ENCODE assay signal across 1 cellular context in the genomic region with DNA sequence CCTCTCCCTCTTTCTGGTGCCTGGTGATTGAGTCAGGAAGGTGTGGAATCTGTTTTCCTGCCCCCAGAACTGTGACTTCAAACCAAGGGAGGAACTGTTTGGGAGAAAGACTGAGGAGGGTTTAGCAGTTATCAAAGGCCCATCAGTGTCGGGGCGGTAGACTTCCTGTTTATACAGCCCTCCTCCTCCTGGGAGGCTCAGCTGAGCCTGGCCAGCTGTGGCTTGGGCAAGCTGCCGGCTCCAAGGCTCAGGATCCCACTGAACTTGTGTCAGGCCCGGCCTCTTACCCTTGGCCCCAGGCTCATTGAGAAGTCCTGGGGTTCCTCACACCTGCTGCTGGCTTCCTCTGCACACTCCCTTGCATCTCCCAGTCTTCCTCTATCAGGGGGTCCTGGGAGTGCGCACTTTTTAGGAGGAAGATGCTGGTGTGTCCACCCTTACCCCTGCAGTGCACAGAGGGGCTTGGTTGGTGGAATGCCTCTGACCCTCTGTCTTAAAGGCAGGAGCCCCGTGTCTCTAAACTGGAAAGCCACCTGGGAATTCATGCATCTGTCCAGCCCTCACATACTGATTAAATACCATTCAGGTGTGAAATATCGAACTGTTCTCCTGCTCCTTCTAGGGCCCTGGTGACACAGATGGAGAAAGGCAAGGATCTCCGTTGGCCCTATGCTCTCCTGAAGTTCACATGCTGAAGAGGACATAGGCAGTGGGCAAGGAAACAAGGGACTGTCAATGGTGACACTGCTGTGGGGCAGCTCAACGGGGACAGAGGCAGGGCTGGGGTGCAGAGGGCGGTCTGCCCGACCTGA.
TF ChIP-seq lines count a peak whose summit lies in the region.

No MANE protein-coding gene starts in this region.

TF ChIP-seq in K562, 482 proteins besides CTCF, POLR2A, EP300 and RAD21 (continued from another document):
- TF ChIP-seq MGA (IDR thresholded peaks at IDR 0.05) (peak; percentile 19; the same call in 1 of the 2 replicates), SPI1 (IDR thresholded peaks at IDR 0.05; ENCODE audit: borderline replicate concordance, low read depth, low read length) (peak; percentile 73; the same call in 1 of the 2 replicates), ZNF232 (CRISPR knock-in tag; IDR thresholded peaks at IDR 0.05) (no peak)
- TF ChIP-seq, protein P1, sequence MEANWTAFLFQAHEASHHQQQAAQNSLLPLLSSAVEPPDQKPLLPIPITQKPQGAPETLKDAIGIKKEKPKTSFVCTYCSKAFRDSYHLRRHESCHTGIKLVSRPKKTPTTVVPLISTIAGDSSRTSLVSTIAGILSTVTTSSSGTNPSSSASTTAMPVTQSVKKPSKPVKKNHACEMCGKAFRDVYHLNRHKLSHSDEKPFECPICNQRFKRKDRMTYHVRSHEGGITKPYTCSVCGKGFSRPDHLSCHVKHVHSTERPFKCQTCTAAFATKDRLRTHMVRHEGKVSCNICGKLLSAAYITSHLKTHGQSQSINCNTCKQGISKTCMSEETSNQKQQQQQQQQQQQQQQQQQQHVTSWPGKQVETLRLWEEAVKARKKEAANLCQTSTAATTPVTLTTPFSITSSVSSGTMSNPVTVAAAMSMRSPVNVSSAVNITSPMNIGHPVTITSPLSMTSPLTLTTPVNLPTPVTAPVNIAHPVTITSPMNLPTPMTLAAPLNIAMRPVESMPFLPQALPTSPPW (CRISPR knock-in tag; IDR thresholded peaks at IDR 0.05) = peak; percentile 33; the same call in 1 of the 2 replicates
